ENCODE assay signal across 24 cellular contexts in the genomic region with DNA sequence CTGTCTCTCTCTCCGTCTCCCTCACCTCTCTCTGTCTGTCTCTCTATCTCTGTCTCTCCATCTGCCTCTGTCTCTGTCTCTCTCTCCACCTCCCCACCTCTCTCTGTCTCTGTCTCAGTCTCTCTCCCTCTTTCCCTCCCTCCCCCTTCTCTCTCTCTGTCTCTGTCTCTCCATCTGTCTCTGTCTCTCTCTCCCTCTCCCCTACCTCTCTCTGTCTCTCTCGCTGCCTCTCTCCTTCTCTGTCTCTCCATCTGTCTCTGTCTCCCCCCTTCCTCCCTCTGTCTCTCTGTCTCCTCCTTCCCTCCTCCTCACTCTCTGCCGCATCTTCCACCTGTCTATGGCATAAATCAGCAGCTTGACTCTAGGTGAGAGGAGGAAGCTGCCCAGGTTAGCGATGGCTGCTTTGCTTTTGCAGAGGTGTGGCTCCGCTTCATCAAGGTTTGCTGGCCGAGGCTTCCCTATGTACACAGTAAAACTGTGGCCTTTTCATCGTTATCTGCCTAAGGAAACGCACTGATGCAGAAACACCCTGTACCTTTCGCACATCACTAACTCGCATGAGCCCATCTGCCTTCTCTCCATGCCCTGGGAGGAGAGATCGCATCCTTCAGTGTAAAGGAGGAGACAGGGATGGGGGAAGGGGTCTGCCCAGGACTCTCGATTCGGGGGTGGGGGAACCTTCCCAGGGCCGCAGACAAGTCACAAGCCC. TPM values are rescaled to one million over a fixed set of nuclear protein-coding genes. Genes with fewer than 3 reads are reported as not detected.
DNase-seq lines count a peak whose midpoint lies in the region; ATAC-seq, FAIRE-seq and TF ChIP-seq lines count a peak whose summit lies in the region.
"Had no signal": no experiment of that assay in that cellular context is flagged by ENCODE, and none has a peak within 500 bp of the region (broad histone marks: within the 10 kb centered on the region; RNA-seq: fewer than 3 reads in every experiment).

No MANE protein-coding gene starts in this region.

- H3K79me2 ChIP-seq in K562 (ENCODE audit: control insufficient read depth, insufficient read depth, low read length): no peaks in the 10 kb centered on the region

- in situ Hi-C loops in K562 (cut with MboI): no loop called here

- no peaks in the 10 kb centered on the region for H3K9me3 ChIP-seq in K562 (replicated peaks; ENCODE audit: control insufficient read depth, insufficient read depth, low read depth, low read length)
- H3K9me3 ChIP-seq in CD8-positive, alpha-beta T cell (ENCODE audit: low read length): no peaks in the 10 kb centered on the region
- H3K9me3 ChIP-seq: esophagus squamous epithelium, right lobe of liver, thyroid gland had no signal

- FAIRE-seq in K562 (lab: Jason Lieb, UNC): no peak
- no peak for FAIRE-seq in urothelium cell line (lab: Jason Lieb, UNC)
- FAIRE-seq: frontal cortex had no signal

- H3K4me1 Mint-ChIP-seq in activated naive CD4-positive, alpha-beta T cell treated with anti-CD3 and anti-CD28 coated beads, Interleukin-2, amount 50 U/mL, for 24 hours: no peaks in the 10 kb centered on the region
- no peaks in the 10 kb centered on the region for H3K4me1 Mint-ChIP-seq in activated naive CD4-positive, alpha-beta T cell treated with anti-CD3 and anti-CD28 coated beads for 36 hours (ENCODE audit: low read depth)
- H3K4me1 Mint-ChIP-seq in CD8-positive, alpha-beta T cell (ENCODE audit: low read depth): no peaks in the 10 kb centered on the region
- H3K4me1 Mint-ChIP-seq: CD4-positive, alpha-beta memory T cell had no signal

- WGBS in K562 (ENCODE audit: insufficient coverage, low coverage, missing lambda C conversion rate): 2% methylated on average over 10 of the region's 14 CpGs

- no peak overlapping the region for H3K9ac ChIP-seq in K562 (ENCODE audit: insufficient read depth in 1 of 2, low read depth in 2 of 2, low read length in 2 of 2)
- H3K9ac ChIP-seq: GM23248 had no signal

- TF ChIP-seq EP300 in K562 (IDR thresholded peaks at IDR 0.05; ENCODE audit: low read length): no peak

- intact Hi-C loops in activated naive CD4-positive, alpha-beta T cell treated with anti-CD3 and anti-CD28 coated beads for 36 hours (cut with micrococcal nuclease): no loop called here
- intact Hi-C loops in K562 (cut with micrococcal nuclease): no loop called here
- intact Hi-C loops in CD8-positive, alpha-beta T cell (cut with DNase I, micrococcal nuclease): no loop called here

- peaks cover 4% of the 10 kb centered on the region for H3K27me3 Mint-ChIP-seq in activated naive CD4-positive, alpha-beta T cell treated with anti-CD3 and anti-CD28 coated beads, Interleukin-2, amount 50 U/mL, for 24 hours
- peaks cover 11% of the 10 kb centered on the region for H3K27me3 Mint-ChIP-seq in activated naive CD4-positive, alpha-beta T cell treated with anti-CD3 and anti-CD28 coated beads for 36 hours (ENCODE audit: low read depth)
- peaks cover 17% of the 10 kb centered on the region for H3K27me3 Mint-ChIP-seq in CD8-positive, alpha-beta T cell (ENCODE audit: low read depth)

- BruUV-seq in K562 (replicated peaks; lab: Mats Ljungman, UMichigan): no TSS peak

- H2AFZ ChIP-seq in K562 (ENCODE audit: low read depth, low read length): no peak overlapping the region
- H2AFZ ChIP-seq: GM23248 had no signal

- TF ChIP-seq RAD21 in K562 (CRISPR knock-in tag; conservative IDR thresholded peaks at IDR 0.05 in 1 of 2, IDR thresholded peaks at IDR 0.05 in 1 of 2): no peak

- CTCF ChIA-PET in activated naive CD4-positive, alpha-beta T cell treated with anti-CD3 and anti-CD28 coated beads for 36 hours (lab: Charles Lee): no interaction called here
- CTCF ChIA-PET in K562 (lab: Yijun Ruan, JAX; ENCODE audit: low intra/inter-chr PET ratio): no interaction called here
- CTCF ChIA-PET in CD8-positive, alpha-beta T cell (lab: Charles Lee): no interaction called here

- peaks cover 2% of the 10 kb centered on the region for H3K36me3 Mint-ChIP-seq in activated naive CD4-positive, alpha-beta T cell treated with anti-CD3 and anti-CD28 coated beads, Interleukin-2, amount 50 U/mL, for 24 hours
- H3K36me3 Mint-ChIP-seq in activated naive CD4-positive, alpha-beta T cell treated with anti-CD3 and anti-CD28 coated beads for 36 hours (ENCODE audit: low read depth): no peaks in the 10 kb centered on the region
- H3K36me3 Mint-ChIP-seq in CD8-positive, alpha-beta T cell: no peaks in the 10 kb centered on the region
- H3K36me3 Mint-ChIP-seq: activated naive CD4-positive, alpha-beta T cell treated with anti-CD3 and anti-CD28 coated beads, Interleukin-2, amount 50 U/mL, for 72 hours; CD4-positive, alpha-beta memory T cell had no signal

- H3K9me3 Mint-ChIP-seq in activated naive CD4-positive, alpha-beta T cell treated with anti-CD3 and anti-CD28 coated beads, Interleukin-2, amount 50 U/mL, for 24 hours: peaks cover 6% of the 10 kb centered on the region
- H3K9me3 Mint-ChIP-seq in activated naive CD4-positive, alpha-beta T cell treated with anti-CD3 and anti-CD28 coated beads for 36 hours: no peaks in the 10 kb centered on the region
- no peaks in the 10 kb centered on the region for H3K9me3 Mint-ChIP-seq in CD8-positive, alpha-beta T cell
- H3K9me3 Mint-ChIP-seq: nephron progenitor cell had no signal

- no peak for DNase-seq in activated naive CD4-positive, alpha-beta T cell treated with anti-CD3 and anti-CD28 coated beads for 36 hours
- DNase-seq in NCI-H2171 (lab: John Stamatoyannopoulos, UW) (peak; percentile 32), K562 (ENCODE audit: extremely low read depth in 1 of 4, low spot score in 3 of 4) (no peak), urothelium cell line (ENCODE audit: low spot score) (peak; percentile 21), kidney tubule cell (ENCODE audit: low spot score) (no peak)
- DNase-seq in CD8-positive, alpha-beta T cell: no peak
- DNase-seq: activated CD4-positive, alpha-beta T cell treated with anti-CD3 and anti-CD28 coated beads for 4 hours; anterior cingulate cortex; CD4-positive, alpha-beta memory T cell; esophagus squamous epithelium; GM23248; KG1; NCI-H1694 treated with DMSO at 0.1 percent for 48 hours; NCI-H2227 treated with DMSO at 0.1 percent for 48 hours; nephron progenitor cell; right lobe of liver; stimulated activated CD4-positive, alpha-beta T cell treated with anti-CD3 and anti-CD28 coated beads, Interleukin-4, amount 100 ng/mL, for 4 hours; stimulated activated naive CD4-positive, alpha-beta T cell treated with Interleukin-2 at 50 U/mL for 16 hours; thyroid gland had no signal

- no peak overlapping the region for H3K4me3 Mint-ChIP-seq in activated naive CD4-positive, alpha-beta T cell treated with anti-CD3 and anti-CD28 coated beads, Interleukin-2, amount 50 U/mL, for 24 hours
- H3K4me3 Mint-ChIP-seq in activated naive CD4-positive, alpha-beta T cell treated with anti-CD3 and anti-CD28 coated beads for 36 hours: no peak overlapping the region
- no peak overlapping the region for H3K4me3 Mint-ChIP-seq in CD8-positive, alpha-beta T cell
- H3K4me3 Mint-ChIP-seq: CD4-positive, alpha-beta memory T cell; nephron progenitor cell; T-helper 1 cell treated with Interleukin-12 subunit alpha and Interleukin-12 subunit beta and Interleukin-4 antibody, amounts not matched to agents 30 μg/mL and 1 μg/mL, for 36 hours had no signal

- no peaks in the 10 kb centered on the region for H3K36me3 ChIP-seq in K562 (ENCODE audit: control insufficient read depth, insufficient read depth, low read length)
- no peaks in the 10 kb centered on the region for H3K36me3 ChIP-seq in CD8-positive, alpha-beta T cell (ENCODE audit: insufficient read depth, low read length)
- H3K36me3 ChIP-seq: esophagus squamous epithelium, thyroid gland had no signal

- H3K9me1 ChIP-seq in K562 (ENCODE audit: control insufficient read depth, insufficient read depth, low read length): no peaks in the 10 kb centered on the region

- no peak overlapping the region for H3K4me2 ChIP-seq in K562 (ENCODE audit: insufficient read depth, low read length)

- peaks cover 22 to 43% of the 10 kb centered on the region in 2 experiments for H3K27me3 ChIP-seq in K562 (ENCODE audit: control insufficient read depth in 2 of 2, insufficient read depth in 2 of 2, low read length in 2 of 2)
- no peaks in the 10 kb centered on the region for H3K27me3 ChIP-seq in CD8-positive, alpha-beta T cell (ENCODE audit: insufficient read depth, low read length)
- H3K27me3 ChIP-seq: right lobe of liver, thyroid gland had no signal

- peak overlapping the region; percentile 33 for H3K27ac Mint-ChIP-seq in activated naive CD4-positive, alpha-beta T cell treated with anti-CD3 and anti-CD28 coated beads, Interleukin-2, amount 50 U/mL, for 24 hours
- H3K27ac Mint-ChIP-seq in activated naive CD4-positive, alpha-beta T cell treated with anti-CD3 and anti-CD28 coated beads for 36 hours: no peak overlapping the region
- no peak overlapping the region for H3K27ac Mint-ChIP-seq in CD8-positive, alpha-beta T cell
- H3K27ac Mint-ChIP-seq: activated naive CD4-positive, alpha-beta T cell treated with anti-CD3 and anti-CD28 coated beads, Interleukin-2, amount 50 U/mL, for 72 hours; CD4-positive, alpha-beta memory T cell; nephron progenitor cell; T-helper 1 cell treated with Interleukin-12 subunit alpha and Interleukin-12 subunit beta and Interleukin-4 antibody, amounts not matched to agents 30 μg/mL and 1 μg/mL, for 36 hours had no signal

- TF ChIP-seq CTCF in K562 (IDR thresholded peaks at IDR 0.05 in 2 of 3, conservative IDR thresholded peaks at IDR 0.05 in 1 of 3; ENCODE audit: insufficient read depth in 2 of 3, low read depth in 1 of 3, low read length in 3 of 3): no peak
- TF ChIP-seq CTCF in CD8-positive, alpha-beta T cell (IDR thresholded peaks at IDR 0.05): no peak

- no peak for TF ChIP-seq POLR2A in K562 (conservative IDR thresholded peaks at IDR 0.05)

- peaks cover 15% of the 10 kb centered on the region; the same call in 1 of the 2 replicates for H4K20me1 ChIP-seq in K562 (replicated peaks; ENCODE audit: control insufficient read depth, insufficient read depth, low read length)

- no peak overlapping the region for H3K4me3 ChIP-seq in K562
- no peak overlapping the region for H3K4me3 ChIP-seq in CD8-positive, alpha-beta T cell (ENCODE audit: low read depth, low read length)
- H3K4me3 ChIP-seq: esophagus squamous epithelium, GM23248, right lobe of liver, SK-N-MC, thyroid gland had no signal

- H3K4me1 ChIP-seq in K562 (replicated peaks in 1 of 2; ENCODE audit: control insufficient read depth in 2 of 2, insufficient read depth in 2 of 2, low read length in 2 of 2): no peaks in the 10 kb centered on the region; a peak in 1 of 5 replicates
- H3K4me1 ChIP-seq in CD8-positive, alpha-beta T cell (ENCODE audit: insufficient read depth, low read length): no peaks in the 10 kb centered on the region

- peak; percentile 51 for ATAC-seq in K562
- no peak for ATAC-seq in CD8-positive, alpha-beta T cell
- ATAC-seq: activated naive CD4-positive, alpha-beta T cell treated with anti-CD3 and anti-CD28 coated beads, Interleukin-2, amount 50 U/mL, for 72 hours had no signal

- H3K27ac ChIP-seq in K562 (ENCODE audit: extremely low read depth, low read depth, low read length): no peak overlapping the region
- H3K27ac ChIP-seq in CD8-positive, alpha-beta T cell (ENCODE audit: low read depth, low read length): no peak overlapping the region
- H3K27ac ChIP-seq: esophagus squamous epithelium, GM23248, right lobe of liver, SK-N-MC, thyroid gland had no signal

- POLR2A ChIA-PET in K562 (lab: Yijun Ruan, JAX): no interaction called here
- POLR2A ChIA-PET in CD8-positive, alpha-beta T cell (lab: Charles Lee): no interaction called here

RNA-seq across cellular contexts. Expression of a gene that starts 44.5 kb away (rescaled TPM):
- total RNA-seq in activated naive CD4-positive, alpha-beta T cell treated with anti-CD3 and anti-CD28 coated beads for 36 hours: not detected
- total RNA-seq in K562 (2011; cell fraction: chromatin; rRNA removed; ENCODE audit: low replicate concordance): 0.21 TPM in 1 of 2 replicates, not detected in the other
- 0.33 and 0.39 TPM in 2 replicates for total RNA-seq in K562 (2011; cell fraction: nucleolus; rRNA removed)
- not detected in 2 replicates for total RNA-seq in K562 (2011; cell fraction: nucleoplasm; rRNA removed)
- total RNA-seq in K562 (2014; rRNA removed): not detected in 2 replicates
- total RNA-seq in K562 (2014; rRNA removed; fragmentation: Illumina TruSeq; extraction: Trizol): not detected in 2 replicates
- not detected in 2 replicates for total RNA-seq in K562 (2015; rRNA removed; fragmentation: Illumina TruSeq; extraction: Trizol)
- total RNA-seq in K562 (2021): 0.13 TPM in 1 of 2 replicates, not detected in the other
- 0.39 TPM in 1 of 2 replicates, not detected in the other for polyA plus RNA-seq in K562 (2011; rRNA removed)
- 0.01 and 0.10 TPM in 2 replicates for polyA plus RNA-seq in K562 (2011; cell fraction: cytosol; rRNA removed)
- 0.16 and 0.38 TPM in 2 replicates for polyA plus RNA-seq in K562 (2011; cell fraction: nucleus; rRNA removed)
- 0.04 TPM in 1 of 2 replicates, not detected in the other for polyA plus RNA-seq in K562 (2012)
- polyA plus RNA-seq in K562 (2014; fragmentation: Illumina TruSeq; extraction: Trizol): 0.22 TPM in 1 of 2 replicates, not detected in the other
- not detected for polyA plus RNA-seq in K562 (2014; fragmentation: Nextera tagmentation; extraction: Ambion mirVana)
- not detected in 2 replicates for polyA plus RNA-seq in K562 (2014; rRNA removed)
- 0.12 TPM in 1 of 2 replicates, not detected in the other for polyA minus RNA-seq in K562 (2011; rRNA and poly(A)+ RNA removed)
- not detected in 2 replicates for polyA minus RNA-seq in K562 (2011; cell fraction: cytosol; rRNA and poly(A)+ RNA removed)
- polyA minus RNA-seq in K562 (2011; cell fraction: nucleus; rRNA and poly(A)+ RNA removed): 0.11 and 0.27 TPM in 2 replicates
- total RNA-seq in CD8-positive, alpha-beta T cell: not detected
- total RNA-seq: CD4-positive, alpha-beta memory T cell had no signal
- polyA plus RNA-seq: CD4-positive, alpha-beta memory T cell; GM23248 had no signal

Comparison
In these comparisons a context has a peak if more than half of its experiments do, and no peak if none do; other contexts are left out.
1. DNase-seq: peak in NCI-H2171 (single experiment) and urothelium cell line (single experiment); none in activated naive CD4-positive, alpha-beta T cell treated with anti-CD3 and anti-CD28 coated beads for 36 hours (single experiment), K562 (0 of 4), kidney tubule cell (single experiment) and CD8-positive, alpha-beta T cell (0 of 7).